22 cellular contexts compared by ENCODE assay signal in the genomic region with DNA sequence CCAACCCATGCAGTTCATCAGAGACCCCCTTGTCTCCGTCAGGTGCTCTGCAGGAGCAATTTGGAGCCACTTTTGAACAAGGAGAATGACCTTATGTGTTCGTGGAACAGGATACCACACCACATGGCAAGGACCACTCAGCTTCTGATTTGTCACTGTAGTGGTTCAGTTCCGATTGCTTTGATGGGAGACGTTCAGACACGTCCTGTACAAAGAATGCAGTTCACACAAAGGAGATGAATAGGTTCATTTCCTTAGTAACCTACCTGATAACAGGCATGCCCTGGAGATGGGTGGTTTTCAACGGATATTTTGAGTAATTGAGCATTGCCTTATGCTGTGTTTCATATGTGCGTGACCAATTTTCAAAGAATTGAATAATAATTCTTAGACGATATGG. TPM values are rescaled to one million over a fixed set of nuclear protein-coding genes. Genes with fewer than 3 reads are reported as not detected.
"Had no signal": no experiment of that assay in that cellular context is flagged by ENCODE, and none has a peak within 500 bp of the region (broad histone marks: within the 10 kb centered on the region; RNA-seq: fewer than 3 reads in every experiment).

No MANE protein-coding gene starts in this region.

- ATAC-seq: activated T-cell treated with anti-CD3 and anti-CD28 coated beads, Interleukin-2, amount 50 U/mL, for 72 hours; left ventricle myocardium superior; natural killer cell treated with Interleukin-12 subunit alpha and Interleukin-12 subunit beta and Interleukin-15 and Interleukin-18, amount 100 ng/mL, for 72 hours; stimulated activated naive B cell treated with anti-CD40 and anti-IgM and Interleukin-4, amounts not matched to agents 10 μg/mL and 1 μg/mL and 100 μg/mL, for 72 hours had no signal

- DNase-seq: activated CD4-positive, alpha-beta memory T cell treated with anti-CD3 and anti-CD28 coated beads, Interleukin-2, amount 10 ng/mL, durations not matched to agents 7 days and 5 days; activated CD4-positive, alpha-beta T cell treated with anti-CD3 and anti-CD28 coated beads for 48 hours; activated effector memory CD4-positive, alpha-beta T cell treated with Interleukin-2 at 50 U/mL for 16 hours; activated naive CD4-positive, alpha-beta T cell treated with anti-CD3 and anti-CD28 coated beads, Interleukin-2, amount 10 ng/mL, durations not matched to agents 7 days and 5 days; activated T-cell treated with anti-CD3 and anti-CD28 coated beads, Interleukin-2, amount 50 U/mL, for 72 hours; amygdala; cortex of kidney; erythroblast; foreskin fibroblast; left ventricle myocardium superior; midbrain; retina; stimulated activated CD4-positive, alpha-beta T cell treated with anti-CD3 and anti-CD28 coated beads, Interleukin-2, amount 100 ng/mL, for 48 hours; stimulated activated CD8-positive, alpha-beta memory T cell treated with anti-CD3 and anti-CD28 coated beads, Interleukin-4, amount 100 ng/mL, for 48 hours; stimulated activated naive B cell treated with anti-CD40 and anti-IgM and Interleukin-4, amounts not matched to agents 10 μg/mL and 1 μg/mL and 100 μg/mL, for 72 hours; transverse colon had no signal

- H3K27ac ChIP-seq: cardiac muscle cell, transverse colon, vagina had no signal

- H3K27me3 ChIP-seq: transverse colon, vagina had no signal

- H3K27ac Mint-ChIP-seq: activated CD4-positive, alpha-beta memory T cell treated with anti-CD3 and anti-CD28 coated beads, Interleukin-2, amount 10 ng/mL, durations not matched to agents 7 days and 5 days; activated naive CD4-positive, alpha-beta T cell treated with anti-CD3 and anti-CD28 coated beads, Interleukin-2, amount 10 ng/mL, durations not matched to agents 7 days and 5 days; activated T-cell treated with anti-CD3 and anti-CD28 coated beads, Interleukin-2, amount 50 U/mL, for 72 hours; natural killer cell treated with Interleukin-12 subunit alpha and Interleukin-12 subunit beta and Interleukin-15 and Interleukin-18, amount 100 ng/mL, for 72 hours; progenitor cell of endocrine pancreas; stimulated activated naive B cell treated with anti-CD40 and anti-IgM and Interleukin-4, amounts not matched to agents 10 μg/mL and 1 μg/mL and 100 μg/mL, for 72 hours had no signal

- H3K9me3 Mint-ChIP-seq: activated CD4-positive, alpha-beta memory T cell treated with anti-CD3 and anti-CD28 coated beads, Interleukin-2, amount 10 ng/mL, durations not matched to agents 7 days and 5 days; activated naive CD4-positive, alpha-beta T cell treated with anti-CD3 and anti-CD28 coated beads, Interleukin-2, amount 10 ng/mL, durations not matched to agents 7 days and 5 days; activated T-cell treated with anti-CD3 and anti-CD28 coated beads, Interleukin-2, amount 50 U/mL, for 72 hours; natural killer cell treated with Interleukin-12 subunit alpha and Interleukin-12 subunit beta and Interleukin-15 and Interleukin-18, amount 100 ng/mL, for 72 hours; stimulated activated naive B cell treated with anti-CD40 and anti-IgM and Interleukin-4, amounts not matched to agents 10 μg/mL and 1 μg/mL and 100 μg/mL, for 72 hours had no signal

- H3K27me3 Mint-ChIP-seq: progenitor cell of endocrine pancreas had no signal

- H3K36me3 Mint-ChIP-seq: activated naive CD4-positive, alpha-beta T cell treated with anti-CD3 and anti-CD28 coated beads, Interleukin-2, amount 10 ng/mL, durations not matched to agents 7 days and 5 days; natural killer cell treated with Interleukin-12 subunit alpha and Interleukin-12 subunit beta and Interleukin-15 and Interleukin-18, amount 100 ng/mL, for 72 hours; stimulated activated naive B cell treated with anti-CD40 and anti-IgM and Interleukin-4, amounts not matched to agents 10 μg/mL and 1 μg/mL and 100 μg/mL, for 72 hours had no signal

- H3K36me3 ChIP-seq: transverse colon, vagina had no signal

- H3K4me3 Mint-ChIP-seq: activated CD4-positive, alpha-beta memory T cell treated with anti-CD3 and anti-CD28 coated beads, Interleukin-2, amount 10 ng/mL, durations not matched to agents 7 days and 5 days; activated naive CD4-positive, alpha-beta T cell treated with anti-CD3 and anti-CD28 coated beads, Interleukin-2, amount 10 ng/mL, durations not matched to agents 7 days and 5 days; activated T-cell treated with anti-CD3 and anti-CD28 coated beads, Interleukin-2, amount 50 U/mL, for 72 hours; natural killer cell treated with Interleukin-12 subunit alpha and Interleukin-12 subunit beta and Interleukin-15 and Interleukin-18, amount 100 ng/mL, for 72 hours; stimulated activated naive B cell treated with anti-CD40 and anti-IgM and Interleukin-4, amounts not matched to agents 10 μg/mL and 1 μg/mL and 100 μg/mL, for 72 hours had no signal

- H3K4me1 Mint-ChIP-seq: activated naive CD4-positive, alpha-beta T cell treated with anti-CD3 and anti-CD28 coated beads, Interleukin-2, amount 10 ng/mL, durations not matched to agents 7 days and 5 days had no signal

- H3K4me1 ChIP-seq: transverse colon, vagina had no signal

- H3K4me3 ChIP-seq: cardiac muscle cell, transverse colon, vagina had no signal

RNA-seq across cellular contexts. Expression of a gene that starts 17.2 kb away (rescaled TPM):
- total RNA-seq: glomerular endothelial cell, osteocyte had no signal
